In genomic region chr1:201648066-201648910, GRCh38 we compare ENCODE assay signal across 9 cellular contexts.
A peak's percentile ranks its signal among the peaks of the same experiment; 100 is the strongest.
DNase-seq lines count a peak whose midpoint lies in the region; ATAC-seq and TF ChIP-seq lines count a peak whose summit lies in the region.
"Had no signal": no experiment of that assay in that cellular context is flagged by ENCODE, and none has a peak within 500 bp of the region (broad histone marks: within the 10 kb centered on the region; RNA-seq: fewer than 3 reads in every experiment).

No MANE protein-coding gene starts in this region.

- no peak for TF ChIP-seq CTCF in thoracic aorta (IDR thresholded peaks at IDR 0.05)

- ATAC-seq in left lobe of liver (peak; percentile 73), thoracic aorta (ENCODE audit: insufficient number of reproducible peaks, low FRiP score, low read depth) (peak; percentile 43)

- peaks cover 23 to 38% of the 10 kb centered on the region in 2 donors for H3K4me1 ChIP-seq in thoracic aorta (ENCODE audit: control insufficient read depth in 1 of 2, low read depth in 2 of 2)

- H3K36me3 ChIP-seq in thoracic aorta: no peaks in the 10 kb centered on the region

- peak; percentile 66 to 80 for DNase-seq in NCI-H2081 (lab: John Stamatoyannopoulos, UW)
- DNase-seq in NCI-H2081 treated with DMSO at 0.1 percent for 48 hours (lab: John Stamatoyannopoulos, UW): no peak
- DNase-seq in NCI-H2227 (lab: John Stamatoyannopoulos, UW; ENCODE audit: unreplicated experiment): peak; percentile 88
- DNase-seq in left lobe of liver (ENCODE audit: low spot score): no peak
- DNase-seq in thoracic aorta (ENCODE audit: low spot score): no peak
- DNase-seq in activated effector memory CD4-positive, alpha-beta T cell treated with Interleukin-2 at 50 U/mL for 16 hours: no peak
- no peak for DNase-seq in SKM-1 (lab: John Stamatoyannopoulos, UW; ENCODE audit: unreplicated experiment)
- DNase-seq: activated B cell treated with CpG ODN at 0.5 μM for 24 hours had no signal

- H3K27ac ChIP-seq in cingulate gyrus (ENCODE audit: low read depth, low read length) (peak overlapping the region; percentile 29), thoracic aorta (peak overlapping the region in 1 of 2 donors; percentile 47)

- peak overlapping the region; percentile 80 for H3K4me3 ChIP-seq in thoracic aorta

- no peaks in the 10 kb centered on the region for H3K9me3 ChIP-seq in thoracic aorta

- no peaks in the 10 kb centered on the region for H3K27me3 ChIP-seq in thoracic aorta (replicated peaks; ENCODE audit: insufficient read depth)

Comparison
In these comparisons a context has a peak if more than half of its experiments do, and no peak if none do; other contexts are left out.
1. DNase-seq: peak in NCI-H2081 (2 of 2) and NCI-H2227 (single experiment); none in NCI-H2081 treated with DMSO at 0.1 percent for 48 hours (single experiment), left lobe of liver (single experiment), thoracic aorta (single experiment), activated effector memory CD4-positive, alpha-beta T cell treated with Interleukin-2 at 50 U/mL for 16 hours (single experiment) and SKM-1 (single experiment).